ENCODE assay signal across 2 cellular contexts in the genomic region with DNA sequence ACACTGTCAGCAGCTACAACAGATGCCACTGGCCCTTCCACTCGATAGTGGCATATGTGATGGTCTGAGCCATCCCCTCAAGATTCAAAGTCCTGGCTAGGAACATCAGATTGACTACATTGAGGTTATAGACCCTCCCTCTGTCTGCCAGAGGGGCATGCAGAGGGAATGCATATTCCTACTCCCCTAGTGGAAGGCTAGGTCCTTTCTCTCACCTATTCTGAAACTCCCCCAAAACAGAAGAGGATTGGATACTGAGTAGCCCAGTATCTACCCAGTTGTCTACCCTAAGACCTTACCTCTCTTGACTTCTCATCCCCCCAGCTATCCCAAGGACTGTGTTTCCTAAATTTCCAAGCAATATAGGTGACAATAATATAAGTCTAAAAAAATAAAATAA.
TF ChIP-seq lines count a peak whose summit lies in the region.

No MANE protein-coding gene starts in this region.

TF ChIP-seq in GM23338, 12 proteins besides CTCF, POLR2A, EP300 and RAD21 (continued from another document):
- TF ChIP-seq, protein P1, sequence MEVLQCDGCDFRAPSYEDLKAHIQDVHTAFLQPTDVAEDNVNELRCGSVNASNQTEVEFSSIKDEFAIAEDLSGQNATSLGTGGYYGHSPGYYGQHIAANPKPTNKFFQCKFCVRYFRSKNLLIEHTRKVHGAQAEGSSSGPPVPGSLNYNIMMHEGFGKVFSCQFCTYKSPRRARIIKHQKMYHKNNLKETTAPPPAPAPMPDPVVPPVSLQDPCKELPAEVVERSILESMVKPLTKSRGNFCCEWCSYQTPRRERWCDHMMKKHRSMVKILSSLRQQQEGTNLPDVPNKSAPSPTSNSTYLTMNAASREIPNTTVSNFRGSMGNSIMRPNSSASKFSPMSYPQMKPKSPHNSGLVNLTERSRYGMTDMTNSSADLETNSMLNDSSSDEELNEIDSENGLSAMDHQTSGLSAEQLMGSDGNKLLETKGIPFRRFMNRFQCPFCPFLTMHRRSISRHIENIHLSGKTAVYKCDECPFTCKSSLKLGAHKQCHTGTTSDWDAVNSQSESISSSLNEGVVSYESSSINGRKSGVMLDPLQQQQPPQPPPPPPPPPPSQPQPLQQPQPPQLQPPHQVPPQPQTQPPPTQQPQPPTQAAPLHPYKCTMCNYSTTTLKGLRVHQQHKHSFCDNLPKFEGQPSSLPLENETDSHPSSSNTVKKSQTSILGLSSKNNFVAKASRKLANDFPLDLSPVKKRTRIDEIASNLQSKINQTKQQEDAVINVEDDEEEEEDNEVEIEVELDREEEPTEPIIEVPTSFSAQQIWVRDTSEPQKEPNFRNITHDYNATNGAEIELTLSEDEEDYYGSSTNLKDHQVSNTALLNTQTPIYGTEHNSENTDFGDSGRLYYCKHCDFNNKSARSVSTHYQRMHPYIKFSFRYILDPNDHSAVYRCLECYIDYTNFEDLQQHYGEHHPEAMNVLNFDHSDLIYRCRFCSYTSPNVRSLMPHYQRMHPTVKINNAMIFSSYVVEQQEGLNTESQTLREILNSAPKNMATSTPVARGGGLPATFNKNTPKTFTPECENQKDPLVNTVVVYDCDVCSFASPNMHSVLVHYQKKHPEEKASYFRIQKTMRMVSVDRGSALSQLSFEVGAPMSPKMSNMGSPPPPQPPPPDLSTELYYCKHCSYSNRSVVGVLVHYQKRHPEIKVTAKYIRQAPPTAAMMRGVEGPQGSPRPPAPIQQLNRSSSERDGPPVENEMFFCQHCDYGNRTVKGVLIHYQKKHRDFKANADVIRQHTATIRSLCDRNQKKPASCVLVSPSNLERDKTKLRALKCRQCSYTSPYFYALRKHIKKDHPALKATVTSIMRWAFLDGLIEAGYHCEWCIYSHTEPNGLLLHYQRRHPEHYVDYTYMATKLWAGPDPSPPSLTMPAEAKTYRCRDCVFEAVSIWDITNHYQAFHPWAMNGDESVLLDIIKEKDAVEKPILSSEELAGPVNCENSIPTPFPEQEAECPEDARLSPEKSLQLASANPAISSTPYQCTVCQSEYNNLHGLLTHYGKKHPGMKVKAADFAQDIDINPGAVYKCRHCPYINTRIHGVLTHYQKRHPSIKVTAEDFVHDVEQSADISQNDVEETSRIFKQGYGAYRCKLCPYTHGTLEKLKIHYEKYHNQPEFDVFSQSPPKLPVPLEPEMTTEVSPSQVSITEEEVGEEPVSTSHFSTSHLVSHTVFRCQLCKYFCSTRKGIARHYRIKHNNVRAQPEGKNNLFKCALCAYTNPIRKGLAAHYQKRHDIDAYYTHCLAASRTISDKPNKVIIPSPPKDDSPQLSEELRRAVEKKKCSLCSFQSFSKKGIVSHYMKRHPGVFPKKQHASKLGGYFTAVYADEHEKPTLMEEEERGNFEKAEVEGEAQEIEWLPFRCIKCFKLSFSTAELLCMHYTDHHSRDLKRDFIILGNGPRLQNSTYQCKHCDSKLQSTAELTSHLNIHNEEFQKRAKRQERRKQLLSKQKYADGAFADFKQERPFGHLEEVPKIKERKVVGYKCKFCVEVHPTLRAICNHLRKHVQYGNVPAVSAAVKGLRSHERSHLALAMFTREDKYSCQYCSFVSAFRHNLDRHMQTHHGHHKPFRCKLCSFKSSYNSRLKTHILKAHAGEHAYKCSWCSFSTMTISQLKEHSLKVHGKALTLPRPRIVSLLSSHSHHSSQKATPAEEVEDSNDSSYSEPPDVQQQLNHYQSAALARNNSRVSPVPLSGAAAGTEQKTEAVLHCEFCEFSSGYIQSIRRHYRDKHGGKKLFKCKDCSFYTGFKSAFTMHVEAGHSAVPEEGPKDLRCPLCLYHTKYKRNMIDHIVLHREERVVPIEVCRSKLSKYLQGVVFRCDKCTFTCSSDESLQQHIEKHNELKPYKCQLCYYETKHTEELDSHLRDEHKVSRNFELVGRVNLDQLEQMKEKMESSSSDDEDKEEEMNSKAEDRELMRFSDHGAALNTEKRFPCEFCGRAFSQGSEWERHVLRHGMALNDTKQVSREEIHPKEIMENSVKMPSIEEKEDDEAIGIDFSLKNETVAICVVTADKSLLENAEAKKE (CRISPR knock-in tag; IDR thresholded peaks at IDR 0.05): no peak
- no peak for TF ChIP-seq STAT1 (IDR thresholded peaks at IDR 0.05; ENCODE audit: unreplicated experiment)
- TF ChIP-seq, protein P2, sequence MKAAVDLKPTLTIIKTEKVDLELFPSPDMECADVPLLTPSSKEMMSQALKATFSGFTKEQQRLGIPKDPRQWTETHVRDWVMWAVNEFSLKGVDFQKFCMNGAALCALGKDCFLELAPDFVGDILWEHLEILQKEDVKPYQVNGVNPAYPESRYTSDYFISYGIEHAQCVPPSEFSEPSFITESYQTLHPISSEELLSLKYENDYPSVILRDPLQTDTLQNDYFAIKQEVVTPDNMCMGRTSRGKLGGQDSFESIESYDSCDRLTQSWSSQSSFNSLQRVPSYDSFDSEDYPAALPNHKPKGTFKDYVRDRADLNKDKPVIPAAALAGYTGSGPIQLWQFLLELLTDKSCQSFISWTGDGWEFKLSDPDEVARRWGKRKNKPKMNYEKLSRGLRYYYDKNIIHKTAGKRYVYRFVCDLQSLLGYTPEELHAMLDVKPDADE (IDR thresholded peaks at IDR 0.05): no peak
- TF ChIP-seq EZH2phosphoT487 (IDR thresholded peaks at IDR 0.05; ENCODE audit: unreplicated experiment): no peak
- TF ChIP-seq ZNF114 (CRISPR knock-in tag; IDR thresholded peaks at IDR 0.05): no peak
- no peak for TF ChIP-seq NANOG (IDR thresholded peaks at IDR 0.05; ENCODE audit: borderline replicate concordance)
- no peak for TF ChIP-seq JUNB (IDR thresholded peaks at IDR 0.05; ENCODE audit: unreplicated experiment)
- TF ChIP-seq, protein P3, sequence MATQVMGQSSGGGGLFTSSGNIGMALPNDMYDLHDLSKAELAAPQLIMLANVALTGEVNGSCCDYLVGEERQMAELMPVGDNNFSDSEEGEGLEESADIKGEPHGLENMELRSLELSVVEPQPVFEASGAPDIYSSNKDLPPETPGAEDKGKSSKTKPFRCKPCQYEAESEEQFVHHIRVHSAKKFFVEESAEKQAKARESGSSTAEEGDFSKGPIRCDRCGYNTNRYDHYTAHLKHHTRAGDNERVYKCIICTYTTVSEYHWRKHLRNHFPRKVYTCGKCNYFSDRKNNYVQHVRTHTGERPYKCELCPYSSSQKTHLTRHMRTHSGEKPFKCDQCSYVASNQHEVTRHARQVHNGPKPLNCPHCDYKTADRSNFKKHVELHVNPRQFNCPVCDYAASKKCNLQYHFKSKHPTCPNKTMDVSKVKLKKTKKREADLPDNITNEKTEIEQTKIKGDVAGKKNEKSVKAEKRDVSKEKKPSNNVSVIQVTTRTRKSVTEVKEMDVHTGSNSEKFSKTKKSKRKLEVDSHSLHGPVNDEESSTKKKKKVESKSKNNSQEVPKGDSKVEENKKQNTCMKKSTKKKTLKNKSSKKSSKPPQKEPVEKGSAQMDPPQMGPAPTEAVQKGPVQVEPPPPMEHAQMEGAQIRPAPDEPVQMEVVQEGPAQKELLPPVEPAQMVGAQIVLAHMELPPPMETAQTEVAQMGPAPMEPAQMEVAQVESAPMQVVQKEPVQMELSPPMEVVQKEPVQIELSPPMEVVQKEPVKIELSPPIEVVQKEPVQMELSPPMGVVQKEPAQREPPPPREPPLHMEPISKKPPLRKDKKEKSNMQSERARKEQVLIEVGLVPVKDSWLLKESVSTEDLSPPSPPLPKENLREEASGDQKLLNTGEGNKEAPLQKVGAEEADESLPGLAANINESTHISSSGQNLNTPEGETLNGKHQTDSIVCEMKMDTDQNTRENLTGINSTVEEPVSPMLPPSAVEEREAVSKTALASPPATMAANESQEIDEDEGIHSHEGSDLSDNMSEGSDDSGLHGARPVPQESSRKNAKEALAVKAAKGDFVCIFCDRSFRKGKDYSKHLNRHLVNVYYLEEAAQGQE (IDR thresholded peaks at IDR 0.05; ENCODE audit: unreplicated experiment): no peak
- no peak for TF ChIP-seq ZNF331 (CRISPR knock-in tag; IDR thresholded peaks at IDR 0.05; ENCODE audit: low read depth)

TF ChIP-seq in WTC11, 78 proteins besides CTCF, POLR2A, EP300 and RAD21 (continued from another document):
- TF ChIP-seq, protein P4, sequence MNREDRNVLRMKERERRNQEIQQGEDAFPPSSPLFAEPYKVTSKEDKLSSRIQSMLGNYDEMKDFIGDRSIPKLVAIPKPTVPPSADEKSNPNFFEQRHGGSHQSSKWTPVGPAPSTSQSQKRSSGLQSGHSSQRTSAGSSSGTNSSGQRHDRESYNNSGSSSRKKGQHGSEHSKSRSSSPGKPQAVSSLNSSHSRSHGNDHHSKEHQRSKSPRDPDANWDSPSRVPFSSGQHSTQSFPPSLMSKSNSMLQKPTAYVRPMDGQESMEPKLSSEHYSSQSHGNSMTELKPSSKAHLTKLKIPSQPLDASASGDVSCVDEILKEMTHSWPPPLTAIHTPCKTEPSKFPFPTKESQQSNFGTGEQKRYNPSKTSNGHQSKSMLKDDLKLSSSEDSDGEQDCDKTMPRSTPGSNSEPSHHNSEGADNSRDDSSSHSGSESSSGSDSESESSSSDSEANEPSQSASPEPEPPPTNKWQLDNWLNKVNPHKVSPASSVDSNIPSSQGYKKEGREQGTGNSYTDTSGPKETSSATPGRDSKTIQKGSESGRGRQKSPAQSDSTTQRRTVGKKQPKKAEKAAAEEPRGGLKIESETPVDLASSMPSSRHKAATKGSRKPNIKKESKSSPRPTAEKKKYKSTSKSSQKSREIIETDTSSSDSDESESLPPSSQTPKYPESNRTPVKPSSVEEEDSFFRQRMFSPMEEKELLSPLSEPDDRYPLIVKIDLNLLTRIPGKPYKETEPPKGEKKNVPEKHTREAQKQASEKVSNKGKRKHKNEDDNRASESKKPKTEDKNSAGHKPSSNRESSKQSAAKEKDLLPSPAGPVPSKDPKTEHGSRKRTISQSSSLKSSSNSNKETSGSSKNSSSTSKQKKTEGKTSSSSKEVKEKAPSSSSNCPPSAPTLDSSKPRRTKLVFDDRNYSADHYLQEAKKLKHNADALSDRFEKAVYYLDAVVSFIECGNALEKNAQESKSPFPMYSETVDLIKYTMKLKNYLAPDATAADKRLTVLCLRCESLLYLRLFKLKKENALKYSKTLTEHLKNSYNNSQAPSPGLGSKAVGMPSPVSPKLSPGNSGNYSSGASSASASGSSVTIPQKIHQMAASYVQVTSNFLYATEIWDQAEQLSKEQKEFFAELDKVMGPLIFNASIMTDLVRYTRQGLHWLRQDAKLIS (CRISPR knock-in tag; IDR thresholded peaks at IDR 0.05; ENCODE audit: borderline replicate concordance): no peak
- TF ChIP-seq FOXP1 (CRISPR knock-in tag; IDR thresholded peaks at IDR 0.05; ENCODE audit: borderline replicate concordance): no peak
